Comparison of ENCODE assay signal across 18 cellular contexts in the genomic region with DNA sequence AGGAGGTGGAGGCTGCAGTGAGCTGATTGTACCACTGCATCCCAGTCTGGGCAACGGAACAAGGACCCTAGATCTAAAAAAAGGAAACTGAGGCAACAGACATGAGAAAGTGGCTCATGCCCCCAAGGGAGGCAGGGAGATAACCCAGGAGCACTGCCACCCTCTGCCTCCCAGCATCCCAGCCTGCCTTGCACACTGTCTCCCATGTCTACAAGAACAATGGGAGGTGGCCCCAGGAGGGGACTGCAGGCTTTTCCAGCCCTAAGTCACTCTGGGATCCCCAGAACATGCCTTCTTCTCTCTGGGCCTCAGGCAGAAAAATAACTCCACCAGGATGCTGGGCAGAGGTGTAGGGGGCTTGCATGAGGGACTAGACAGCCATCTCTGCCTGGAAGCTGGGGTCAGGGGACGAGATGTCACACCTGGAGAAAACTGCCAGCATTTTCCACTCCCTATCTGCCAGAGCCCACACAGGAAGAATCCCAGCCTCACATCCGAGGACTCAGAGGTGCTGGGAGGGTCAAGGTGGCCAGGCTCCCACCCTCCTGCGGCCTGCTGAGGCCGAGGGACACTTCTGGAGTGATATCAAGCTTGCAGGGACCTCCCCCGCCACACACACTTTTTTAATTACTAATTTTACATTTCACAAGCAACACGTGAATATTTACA. TPM values are rescaled to one million over a fixed set of nuclear protein-coding genes. Genes with fewer than 3 reads are reported as not detected.
A peak's percentile ranks its signal among the peaks of the same experiment; 100 is the strongest.
DNase-seq lines count a peak whose midpoint lies in the region; ATAC-seq, FAIRE-seq and TF ChIP-seq lines count a peak whose summit lies in the region.
"Had no signal": no experiment of that assay in that cellular context is flagged by ENCODE, and none has a peak within 500 bp of the region (broad histone marks: within the 10 kb centered on the region; RNA-seq: fewer than 3 reads in every experiment).

No MANE protein-coding gene starts in this region.

- H3K9ac ChIP-seq in kidney (ENCODE audit: low read length in 2 of 2): no peak overlapping the region

- ATAC-seq in heart right ventricle (no peak), GM21360 (IDR thresholded peaks at IDR 0.05; ENCODE audit: unreplicated experiment) (no peak), HG02981 (IDR thresholded peaks at IDR 0.05; ENCODE audit: unreplicated experiment) (no peak)
- ATAC-seq in activated CD8-positive, alpha-beta T cell treated with anti-CD3 and anti-CD28 coated beads for 36 hours: no peak

- WGBS in heart right ventricle, 2 donors: 63 to 65% methylated on average over 7 of the region's 7 CpGs

- POLR2A ChIA-PET in activated CD8-positive, alpha-beta T cell treated with anti-CD3 and anti-CD28 coated beads for 36 hours (lab: Charles Lee): interaction anchor here (1.4 to 7.0 kb wide), 2 partner anchors 11 to 18 kb away, joined by 5 to 122 read pairs; a partner anchor contains a TSS

- no peak overlapping the region for H3K4me3 Mint-ChIP-seq in activated CD8-positive, alpha-beta T cell treated with anti-CD3 and anti-CD28 coated beads for 36 hours

- no peaks in the 10 kb centered on the region for H3K9me3 Mint-ChIP-seq in activated CD8-positive, alpha-beta T cell treated with anti-CD3 and anti-CD28 coated beads for 36 hours

- intact Hi-C loops in cardiac septum (cut with DNase I) (no loop called here), heart right ventricle (cut with DNase I) (loop anchor here in 2 of 10 donors (10.0 kb wide), 1 partner anchor 54 kb away; no protein-coding TSS in a partner anchor), kidney (cut with DNase I) (no loop called here)
- intact Hi-C loops in activated CD8-positive, alpha-beta T cell treated with anti-CD3 and anti-CD28 coated beads for 36 hours (cut with micrococcal nuclease): no loop called here

- no peak for TF ChIP-seq CTCF in heart right ventricle (IDR thresholded peaks at IDR 0.05)
- no peak for TF ChIP-seq CTCF in activated CD8-positive, alpha-beta T cell treated with anti-CD3 and anti-CD28 coated beads for 36 hours (IDR thresholded peaks at IDR 0.05)
- TF ChIP-seq CTCF in kidney (IDR thresholded peaks at IDR 0.05; ENCODE audit: borderline replicate concordance, extremely low read depth, insufficient read depth): no peak

- DNase-seq in cardiac septum (ENCODE audit: low spot score) (peak; percentile 38), heart right ventricle (no peak), kidney (peak; percentile 16), T-helper 9 cell (no peak), COLO829 (ENCODE audit: low spot score) (no peak)
- no peak for DNase-seq in activated CD8-positive, alpha-beta T cell treated with anti-CD3 and anti-CD28 coated beads for 36 hours
- DNase-seq: amniotic stem cell; effector CD8-positive, alpha-beta T cell; NCI-H1105; NCI-H748 treated with DMSO at 0.1 percent for 48 hours; occipital lobe had no signal

- H3K27me3 ChIP-seq in heart right ventricle: peaks cover 0 to 17% (median 10%) of the 10 kb centered on the region in 7 donors

- H3K4me1 ChIP-seq in heart right ventricle: peaks cover 0 to 7% (median 0%) of the 10 kb centered on the region in 9 donors
- peaks cover 0 to 4% of the 10 kb centered on the region in 2 donors for H3K4me1 ChIP-seq in kidney (ENCODE audit: control insufficient read depth in 1 of 2, insufficient read depth in 1 of 2, low read depth in 1 of 2, low read length in 2 of 2)
- H3K4me1 ChIP-seq: Caco-2, left ventricle myocardium inferior had no signal

- peaks cover 61% of the 10 kb centered on the region for H3K4me1 Mint-ChIP-seq in activated CD8-positive, alpha-beta T cell treated with anti-CD3 and anti-CD28 coated beads for 36 hours (ENCODE audit: low read depth)

- H3K27me3 Mint-ChIP-seq in activated CD8-positive, alpha-beta T cell treated with anti-CD3 and anti-CD28 coated beads for 36 hours: no peaks in the 10 kb centered on the region

- peaks cover 0 to 37% (median 0%) of the 10 kb centered on the region in 9 donors for H3K36me3 ChIP-seq in heart right ventricle
- no peaks in the 10 kb centered on the region for H3K36me3 ChIP-seq in kidney (ENCODE audit: control insufficient read depth in 1 of 2, insufficient read depth in 2 of 2, low read length in 2 of 2)
- H3K36me3 ChIP-seq: left ventricle myocardium inferior, SJCRH30 had no signal

- peak overlapping the region; percentile 91 for H3K27ac Mint-ChIP-seq in activated CD8-positive, alpha-beta T cell treated with anti-CD3 and anti-CD28 coated beads for 36 hours

- H3K9me3 ChIP-seq in heart right ventricle (no peaks in the 10 kb centered on the region), kidney (ENCODE audit: control insufficient read depth in 1 of 2, low read length in 2 of 2) (no peaks in the 10 kb centered on the region)
- H3K9me3 ChIP-seq: Caco-2, left ventricle myocardium inferior, SJCRH30, stomach had no signal

- no peak for FAIRE-seq in kidney (lab: Jason Lieb, UNC)

- peaks cover 80% of the 10 kb centered on the region for H3K36me3 Mint-ChIP-seq in activated CD8-positive, alpha-beta T cell treated with anti-CD3 and anti-CD28 coated beads for 36 hours (ENCODE audit: low read depth)

- H3K27ac ChIP-seq in heart right ventricle (no peak overlapping the region), kidney (ENCODE audit: low read depth in 2 of 2, low read length in 2 of 2) (no peak overlapping the region)
- H3K27ac ChIP-seq: left ventricle myocardium inferior, SJCRH30, stomach had no signal

- CTCF ChIA-PET in activated CD8-positive, alpha-beta T cell treated with anti-CD3 and anti-CD28 coated beads for 36 hours (lab: Charles Lee): interaction anchor here (0.8 to 1.2 kb wide), 2 partner anchors 22 to 38 kb away, joined by 3 read pairs; no protein-coding TSS in a partner anchor

- no peak overlapping the region for H3K4me3 ChIP-seq in heart right ventricle
- H3K4me3 ChIP-seq in kidney (ENCODE audit: low read length in 2 of 2): no peak overlapping the region
- H3K4me3 ChIP-seq: left ventricle myocardium inferior, SJCRH30, stomach had no signal

RNA-seq across cellular contexts. Expression of a gene that starts 21.4 kb away (rescaled TPM):
- 0.51 TPM for total RNA-seq in cardiac septum
- 1 to 10 TPM in 2 of 10 donors, under 1 TPM in 8; 0.15 to 5.9 (median 0.40) TPM for total RNA-seq in heart right ventricle
- polyA plus RNA-seq in heart right ventricle: under 1 TPM; 0.07 to 0.35 TPM
- total RNA-seq in activated CD8-positive, alpha-beta T cell treated with anti-CD3 and anti-CD28 coated beads for 36 hours: 100 to 1,000 TPM; 180 to 183 TPM
- 7.9 TPM for total RNA-seq in kidney
- 0.47 TPM for polyA plus RNA-seq in kidney (ENCODE audit: insufficient read depth, low read depth, low replicate concordance)
- total RNA-seq: LHCN-M2 had no signal

Comparison
In these comparisons a context has a peak if more than half of its experiments do, and no peak if none do; other contexts are left out.
1. DNase-seq: peak in cardiac septum (single experiment) and kidney (single experiment); none in heart right ventricle (0 of 2), activated CD8-positive, alpha-beta T cell treated with anti-CD3 and anti-CD28 coated beads for 36 hours (single experiment), T-helper 9 cell (single experiment) and COLO829 (single experiment).
2. RNA of a gene that starts 21.4 kb away (total RNA-seq): 180 to 183 TPM in activated CD8-positive, alpha-beta T cell treated with anti-CD3 and anti-CD28 coated beads for 36 hours; 7.9 TPM in kidney (single experiment), 0.51 TPM in cardiac septum (single experiment) and 0.15 to 5.9 TPM in heart right ventricle; every median in the first group is over 10 times any median in the second.